2 cellular contexts compared by ENCODE assay signal in genomic region chr16:89536371-89536770, GRCh38.
TF ChIP-seq lines count a peak whose summit lies in the region.

No MANE protein-coding gene starts in this region.

TF ChIP-seq in K562, 482 proteins besides CTCF, POLR2A, EP300 and RAD21:
- TF ChIP-seq HNRNPL (IDR thresholded peaks at IDR 0.05; ENCODE audit: low read depth, low read length): peak; percentile 62; the same call in 1 of the 2 replicates
- no peak for TF ChIP-seq THRB (CRISPR knock-in tag; conservative IDR thresholded peaks at IDR 0.05)

TF ChIP-seq in WTC11, 78 proteins besides CTCF, POLR2A, EP300 and RAD21:
- TF ChIP-seq JUN (CRISPR knock-in tag; IDR thresholded peaks at IDR 0.05) (no peak), ZNF121 (CRISPR knock-in tag; IDR thresholded peaks at IDR 0.05) (no peak), ZNF219 (CRISPR knock-in tag; IDR thresholded peaks at IDR 0.05; ENCODE audit: borderline replicate concordance) (no peak), SOX15 (CRISPR knock-in tag; IDR thresholded peaks at IDR 0.05) (no peak), CREB1 (CRISPR knock-in tag; IDR thresholded peaks at IDR 0.05) (no peak), MXD4 (CRISPR knock-in tag; IDR thresholded peaks at IDR 0.05; ENCODE audit: borderline replicate concordance) (no peak)
TF ChIP-seq in WTC11: peak in this region for 0.
